Comparison of ENCODE assay signal across 8 cellular contexts in the genomic region with DNA sequence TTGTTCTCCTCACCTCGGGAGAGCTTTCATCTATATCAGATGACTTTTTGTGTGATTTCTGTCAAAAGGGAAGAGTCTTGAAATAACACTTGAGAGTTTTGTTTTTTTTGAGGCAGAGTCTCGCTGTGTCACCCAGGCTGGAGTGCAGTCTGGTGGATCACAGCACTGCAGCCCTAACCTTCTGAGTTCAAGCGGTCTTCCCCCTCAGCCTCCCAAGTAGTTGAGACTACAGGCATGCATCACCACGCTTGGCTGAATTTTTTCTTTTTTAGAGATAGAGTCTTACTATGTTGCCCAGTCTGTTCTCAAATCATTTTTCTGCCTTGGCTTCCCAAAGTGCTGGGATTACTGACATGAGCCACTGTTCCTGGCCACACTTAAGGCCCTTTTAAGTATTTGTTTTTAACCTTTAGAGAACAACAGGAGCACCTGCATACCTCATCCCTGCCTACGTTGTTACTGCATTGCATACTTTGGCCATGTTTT. TPM values are rescaled to one million over a fixed set of nuclear protein-coding genes. Genes with fewer than 3 reads are reported as not detected.
DNase-seq lines count a peak whose midpoint lies in the region; ATAC-seq and TF ChIP-seq lines count a peak whose summit lies in the region.
"Had no signal": no experiment of that assay in that cellular context is flagged by ENCODE, and none has a peak within 500 bp of the region (broad histone marks: within the 10 kb centered on the region; RNA-seq: fewer than 3 reads in every experiment).

No MANE protein-coding gene starts in this region.

- CTCF ChIA-PET in T-cell (lab: Charles Lee), result interaction anchor here in 1 of 2 donors (0.6 to 1.2 kb wide), 2 partner anchors 10 to 45 kb away, joined by 3 read pairs; no protein-coding TSS in a partner anchor

- peaks cover 45 to 58% (median 49%) of the 10 kb centered on the region in 3 donors for H3K4me1 Mint-ChIP-seq in T-cell
- peaks cover 51% of the 10 kb centered on the region for H3K4me1 Mint-ChIP-seq in endothelial cell (ENCODE audit: unreplicated experiment)

- H3K36me3 Mint-ChIP-seq in T-cell (peaks cover 8% of the 10 kb centered on the region), endothelial cell (ENCODE audit: low read depth, unreplicated experiment) (no peaks in the 10 kb centered on the region)

- H3K27me3 Mint-ChIP-seq in T-cell, result no peaks in the 10 kb centered on the region
- no peaks in the 10 kb centered on the region for H3K27me3 Mint-ChIP-seq in endothelial cell (ENCODE audit: unreplicated experiment)

- TF ChIP-seq CTCF in endothelial cell (IDR thresholded peaks at IDR 0.05; ENCODE audit: unreplicated experiment), result no peak

- H3K9me3 Mint-ChIP-seq in T-cell (no peaks in the 10 kb centered on the region), endothelial cell (ENCODE audit: unreplicated experiment) (no peaks in the 10 kb centered on the region)

- POLR2A ChIA-PET in T-cell (lab: Charles Lee), result no interaction called here

- ATAC-seq in T-cell (replicated peaks in 1 of 4), result peak; percentile 59 to 75 (median 64)
- no peak for ATAC-seq in GM18861 (IDR thresholded peaks at IDR 0.05; ENCODE audit: unreplicated experiment)

- H3K4me3 Mint-ChIP-seq in T-cell (peak overlapping the region; percentile 10 to 51 (median 18)), endothelial cell (ENCODE audit: unreplicated experiment) (no peak overlapping the region)

- peak overlapping the region in 19 of 21 experiments; percentile 37 to 85 (median 69) for H3K27ac ChIP-seq in skin epidermis

- no peak overlapping the region for H3K4me3 ChIP-seq in skin epidermis

- DNase-seq in HCEC 1CT (peak; percentile 13), T-cell (peak in 2 of 34 experiments; percentile 0 to 8), endothelial cell (ENCODE audit: low spot score) (no peak), RPMI8226 (no peak), COR-L47 (lab: John Stamatoyannopoulos, UW) (no peak)
- DNase-seq: NCI-H2107 had no signal

- H3K27ac Mint-ChIP-seq in T-cell, result peak overlapping the region; percentile 0 to 17
- H3K27ac Mint-ChIP-seq in endothelial cell (ENCODE audit: unreplicated experiment), result peak overlapping the region; percentile 50

RNA-seq across cellular contexts. Expression of a gene that starts 11.4 kb away (rescaled TPM):
- total RNA-seq in T-cell (1 to 10 TPM; 3.1 to 6.8 (median 5.0) TPM), endothelial cell (ENCODE audit: unreplicated experiment) (30.4 TPM)
